In genomic region chr7:100878013-100878412, GRCh38 we compare ENCODE assay signal across 17 cellular contexts. TPM values are rescaled to one million over a fixed set of nuclear protein-coding genes. Genes with fewer than 3 reads are reported as not detected.
DNase-seq lines count a peak whose midpoint lies in the region; ATAC-seq, FAIRE-seq and TF ChIP-seq lines count a peak whose summit lies in the region.
"Had no signal": no experiment of that assay in that cellular context is flagged by ENCODE, and none has a peak within 500 bp of the region (broad histone marks: within the 10 kb centered on the region; RNA-seq: fewer than 3 reads in every experiment).

No MANE protein-coding gene starts in this region.

- peaks cover 55% of the 10 kb centered on the region for H3F3A ChIP-seq in neural progenitor cell (ENCODE audit: low read depth)

- H3K4me2 ChIP-seq in Karpas-422 (ENCODE audit: low read depth, low read length, poor library complexity, severe bottlenecking) (peak overlapping the region; percentile 76), astrocyte (ENCODE audit: low read length) (peak overlapping the region; percentile 54), neural progenitor cell (peak overlapping the region; percentile 93)

- no peak for DNase-seq in T-helper 2 cell treated with Interferon-gamma antibody and Interleukin-4, amounts not matched to agents 5 μg/mL and 100 μg/mL, for 36 hours (ENCODE audit: low spot score)
- no peak for DNase-seq in T-helper 2 cell
- no peak for DNase-seq in Karpas-422
- no peak for DNase-seq in astrocyte (ENCODE audit: low read depth)
- DNase-seq in neural progenitor cell (ENCODE audit: low spot score): no peak
- DNase-seq in MG63: no peak
- DNase-seq in SJCRH30: no peak
- DNase-seq: COR-L47; kidney glomerular epithelial cell; NCI-H1417; NCI-H2227 treated with DMSO at 0.1 percent for 48 hours; stimulated activated CD4-positive, alpha-beta T cell treated with anti-CD3 and anti-CD28 coated beads, Interleukin-12 subunit alpha, Interleukin-12 subunit beta, amount 100 ng/mL, for 4 hours; WERI-Rb-1 had no signal

- peaks cover 59% of the 10 kb centered on the region for H4K20me1 ChIP-seq in Karpas-422 (ENCODE audit: insufficient read depth, low read depth, low read length)
- peaks cover 65% of the 10 kb centered on the region for H4K20me1 ChIP-seq in astrocyte (ENCODE audit: insufficient read depth, low read length)
- H4K20me1 ChIP-seq in neural progenitor cell (ENCODE audit: low read depth): peaks cover 76% of the 10 kb centered on the region

- peaks cover 77% of the 10 kb centered on the region for H3K36me3 Mint-ChIP-seq in T-helper 2 cell treated with Interferon-gamma antibody and Interleukin-4, amounts not matched to agents 5 μg/mL and 100 μg/mL, for 36 hours (ENCODE audit: low read depth)
- peaks cover 25% of the 10 kb centered on the region for H3K36me3 Mint-ChIP-seq in astrocyte (ENCODE audit: low read depth, unreplicated experiment)
- peaks cover 42% of the 10 kb centered on the region for H3K36me3 Mint-ChIP-seq in neural progenitor cell

- H3K9me3 ChIP-seq in Karpas-422 (ENCODE audit: low read length) (no peaks in the 10 kb centered on the region), astrocyte (ENCODE audit: insufficient read depth, low read depth, low read length) (no peaks in the 10 kb centered on the region), neural progenitor cell (ENCODE audit: low read depth) (no peaks in the 10 kb centered on the region), MG63 (no peaks in the 10 kb centered on the region), SJCRH30 (replicated peaks) (no peaks in the 10 kb centered on the region)

- H3K4me3 ChIP-seq in Karpas-422 (ENCODE audit: low read length) (no peak overlapping the region), astrocyte (ENCODE audit: insufficient read depth, low read depth, low read length) (no peak overlapping the region), neural progenitor cell (no peak overlapping the region), MG63 (no peak overlapping the region), SJCRH30 (no peak overlapping the region)
- H3K4me3 ChIP-seq: coronary artery had no signal

- no peak for ATAC-seq in GM21381 (IDR thresholded peaks at IDR 0.05; ENCODE audit: unreplicated experiment)
- ATAC-seq: HCT116 had no signal

- H3K9ac ChIP-seq in Karpas-422 (ENCODE audit: low read length): no peak overlapping the region
- no peak overlapping the region for H3K9ac ChIP-seq in astrocyte (ENCODE audit: low read length)
- no peak overlapping the region for H3K9ac ChIP-seq in neural progenitor cell

- H2AFZ ChIP-seq in Karpas-422 (ENCODE audit: low read length): no peak overlapping the region
- H2AFZ ChIP-seq in astrocyte (ENCODE audit: low read depth, low read length): no peak overlapping the region
- H2AFZ ChIP-seq in neural progenitor cell (replicated peaks): no peak overlapping the region

- H3K27ac Mint-ChIP-seq in T-helper 2 cell treated with Interferon-gamma antibody and Interleukin-4, amounts not matched to agents 5 μg/mL and 100 μg/mL, for 36 hours: peak overlapping the region; percentile 36
- H3K27ac Mint-ChIP-seq in astrocyte (ENCODE audit: unreplicated experiment) (no peak overlapping the region), neural progenitor cell (no peak overlapping the region)

- TF ChIP-seq CTCF in astrocyte (IDR thresholded peaks at IDR 0.05; ENCODE audit: insufficient read depth, low read depth, low read length) (no peak), neural progenitor cell (IDR thresholded peaks at IDR 0.05) (no peak)

- H3K4me3 Mint-ChIP-seq in T-helper 2 cell treated with Interferon-gamma antibody and Interleukin-4, amounts not matched to agents 5 μg/mL and 100 μg/mL, for 36 hours: peak overlapping the region; percentile 27
- H3K4me3 Mint-ChIP-seq in astrocyte (ENCODE audit: unreplicated experiment) (peak overlapping the region; percentile 70), neural progenitor cell (peak overlapping the region; percentile 48)

- H3K9me2 ChIP-seq in Karpas-422 (replicated peaks; ENCODE audit: insufficient read depth, low read length): no peaks in the 10 kb centered on the region

- FAIRE-seq in astrocyte (lab: Jason Lieb, UNC): no peak
- FAIRE-seq: A204.1 had no signal

- no peak overlapping the region for H3K27ac ChIP-seq in Karpas-422 (ENCODE audit: low read length)
- no peak overlapping the region for H3K27ac ChIP-seq in astrocyte (ENCODE audit: low read depth, low read length)
- H3K27ac ChIP-seq in neural progenitor cell: no peak overlapping the region
- H3K27ac ChIP-seq in SJCRH30: no peak overlapping the region
- H3K27ac ChIP-seq: coronary artery, WERI-Rb-1 had no signal

- no peaks in the 10 kb centered on the region for H3K9me3 Mint-ChIP-seq in T-helper 2 cell treated with Interferon-gamma antibody and Interleukin-4, amounts not matched to agents 5 μg/mL and 100 μg/mL, for 36 hours
- H3K9me3 Mint-ChIP-seq in astrocyte (ENCODE audit: unreplicated experiment) (peaks cover 1% of the 10 kb centered on the region), neural progenitor cell (no peaks in the 10 kb centered on the region)

- H3K79me2 ChIP-seq in Karpas-422 (ENCODE audit: low read length) (peaks cover 72% of the 10 kb centered on the region), astrocyte (ENCODE audit: insufficient read depth, low read length) (peaks cover 84% of the 10 kb centered on the region), neural progenitor cell (ENCODE audit: low read depth) (peaks cover 79% of the 10 kb centered on the region)

- no peaks in the 10 kb centered on the region for H3K27me3 ChIP-seq in Karpas-422 (ENCODE audit: low read length)
- H3K27me3 ChIP-seq in astrocyte (ENCODE audit: insufficient read depth, low read length): no peaks in the 10 kb centered on the region
- H3K27me3 ChIP-seq in neural progenitor cell: no peaks in the 10 kb centered on the region
- H3K27me3 ChIP-seq in MG63: no peaks in the 10 kb centered on the region
- no peaks in the 10 kb centered on the region for H3K27me3 ChIP-seq in SJCRH30

- H3K4me1 ChIP-seq in Karpas-422 (ENCODE audit: low read length) (peaks cover 28% of the 10 kb centered on the region), astrocyte (ENCODE audit: insufficient read depth, low read length) (peaks cover 19% of the 10 kb centered on the region), neural progenitor cell (peaks cover 30% of the 10 kb centered on the region), SJCRH30 (peaks cover 11% of the 10 kb centered on the region; the same call in 1 of the 2 replicates)

- peaks cover 40% of the 10 kb centered on the region for H3K4me1 Mint-ChIP-seq in T-helper 2 cell treated with Interferon-gamma antibody and Interleukin-4, amounts not matched to agents 5 μg/mL and 100 μg/mL, for 36 hours (ENCODE audit: low read depth)
- H3K4me1 Mint-ChIP-seq in astrocyte (ENCODE audit: low read depth, unreplicated experiment) (peaks cover 6% of the 10 kb centered on the region), neural progenitor cell (peaks cover 49% of the 10 kb centered on the region)

- H3K36me3 ChIP-seq in Karpas-422 (ENCODE audit: insufficient read depth, low read length) (peaks cover 48% of the 10 kb centered on the region), astrocyte (ENCODE audit: insufficient read depth, low read length) (peaks cover 38% of the 10 kb centered on the region), neural progenitor cell (peaks cover 8% of the 10 kb centered on the region), MG63 (peaks cover 47% of the 10 kb centered on the region), SJCRH30 (peaks cover 81% of the 10 kb centered on the region)

- no peaks in the 10 kb centered on the region for H3K27me3 Mint-ChIP-seq in T-helper 2 cell treated with Interferon-gamma antibody and Interleukin-4, amounts not matched to agents 5 μg/mL and 100 μg/mL, for 36 hours (ENCODE audit: low read depth)
- H3K27me3 Mint-ChIP-seq in astrocyte (ENCODE audit: low read depth, unreplicated experiment) (no peaks in the 10 kb centered on the region), neural progenitor cell (ENCODE audit: insufficient read depth, low read depth) (peaks cover 7% of the 10 kb centered on the region)

RNA-seq across cellular contexts. Expression of gene SRRT, which starts 3.1 kb away (rescaled TPM):
- 65.8 and 103 TPM in 2 replicates for total RNA-seq in Karpas-422 (2014; rRNA removed; shearing (Covaris generic); ENCODE audit: low replicate concordance)
- 112 and 118 TPM in 2 replicates for total RNA-seq in astrocyte
- total RNA-seq in neural progenitor cell (ENCODE audit: low replicate concordance): 60.4 and 108 TPM in 2 replicates
- total RNA-seq in MG63 (2014; rRNA removed; shearing (Covaris generic); ENCODE audit: low replicate concordance): 60.3 and 102 TPM in 2 replicates
- total RNA-seq in SJCRH30 (2014; rRNA removed; shearing (Covaris generic)): 140 and 156 TPM in 2 replicates

RNA-seq across cellular contexts. Expression of gene TRIP6, which starts 10.8 kb away (rescaled TPM):
- total RNA-seq in Karpas-422 (2014; rRNA removed; shearing (Covaris generic); ENCODE audit: low replicate concordance): 19.5 and 30.5 TPM in 2 replicates
- total RNA-seq in astrocyte (86.9 and 99.9 TPM in 2 replicates), neural progenitor cell (ENCODE audit: low replicate concordance) (14.9 and 49.5 TPM in 2 replicates)
- 147 and 173 TPM in 2 replicates for total RNA-seq in MG63 (2014; rRNA removed; shearing (Covaris generic); ENCODE audit: low replicate concordance)
- total RNA-seq in SJCRH30 (2014; rRNA removed; shearing (Covaris generic)): 42.1 and 49.3 TPM in 2 replicates

RNA-seq across cellular contexts. Expression of gene UFSP1, which starts 11.5 kb away (rescaled TPM):
- 3.3 and 17.2 TPM in 2 replicates for total RNA-seq in Karpas-422 (2014; rRNA removed; shearing (Covaris generic); ENCODE audit: low replicate concordance)
- 2.7 and 3.3 TPM in 2 replicates for total RNA-seq in astrocyte
- total RNA-seq in neural progenitor cell (ENCODE audit: low replicate concordance): 4.0 TPM in 1 of 2 replicates, not detected in the other
- 5.4 and 6.8 TPM in 2 replicates for total RNA-seq in MG63 (2014; rRNA removed; shearing (Covaris generic); ENCODE audit: low replicate concordance)
- total RNA-seq in SJCRH30 (2014; rRNA removed; shearing (Covaris generic)): 5.5 and 6.1 TPM in 2 replicates

RNA-seq across cellular contexts. Expression of gene ACHE, which starts 17.7 kb away (rescaled TPM):
- total RNA-seq in Karpas-422 (2014; rRNA removed; shearing (Covaris generic); ENCODE audit: low replicate concordance): not detected in 2 replicates
- total RNA-seq in astrocyte (12.1 and 18.9 TPM in 2 replicates), neural progenitor cell (ENCODE audit: low replicate concordance) (0.90 TPM in 1 of 2 replicates, not detected in the other)
- not detected in 2 replicates for total RNA-seq in MG63 (2014; rRNA removed; shearing (Covaris generic); ENCODE audit: low replicate concordance)
- 1.3 and 1.5 TPM in 2 replicates for total RNA-seq in SJCRH30 (2014; rRNA removed; shearing (Covaris generic))

RNA-seq across cellular contexts. Expression of gene SLC12A9, which starts 25.5 kb away (rescaled TPM):
- 21.0 and 33.9 TPM in 2 replicates for total RNA-seq in Karpas-422 (2014; rRNA removed; shearing (Covaris generic); ENCODE audit: low replicate concordance)
- total RNA-seq in astrocyte (26.7 and 30.5 TPM in 2 replicates), neural progenitor cell (ENCODE audit: low replicate concordance) (3.5 and 18.6 TPM in 2 replicates)
- total RNA-seq in MG63 (2014; rRNA removed; shearing (Covaris generic); ENCODE audit: low replicate concordance): 12.0 and 13.6 TPM in 2 replicates
- total RNA-seq in SJCRH30 (2014; rRNA removed; shearing (Covaris generic)): 12.2 and 15.0 TPM in 2 replicates
